In the genomic region with DNA sequence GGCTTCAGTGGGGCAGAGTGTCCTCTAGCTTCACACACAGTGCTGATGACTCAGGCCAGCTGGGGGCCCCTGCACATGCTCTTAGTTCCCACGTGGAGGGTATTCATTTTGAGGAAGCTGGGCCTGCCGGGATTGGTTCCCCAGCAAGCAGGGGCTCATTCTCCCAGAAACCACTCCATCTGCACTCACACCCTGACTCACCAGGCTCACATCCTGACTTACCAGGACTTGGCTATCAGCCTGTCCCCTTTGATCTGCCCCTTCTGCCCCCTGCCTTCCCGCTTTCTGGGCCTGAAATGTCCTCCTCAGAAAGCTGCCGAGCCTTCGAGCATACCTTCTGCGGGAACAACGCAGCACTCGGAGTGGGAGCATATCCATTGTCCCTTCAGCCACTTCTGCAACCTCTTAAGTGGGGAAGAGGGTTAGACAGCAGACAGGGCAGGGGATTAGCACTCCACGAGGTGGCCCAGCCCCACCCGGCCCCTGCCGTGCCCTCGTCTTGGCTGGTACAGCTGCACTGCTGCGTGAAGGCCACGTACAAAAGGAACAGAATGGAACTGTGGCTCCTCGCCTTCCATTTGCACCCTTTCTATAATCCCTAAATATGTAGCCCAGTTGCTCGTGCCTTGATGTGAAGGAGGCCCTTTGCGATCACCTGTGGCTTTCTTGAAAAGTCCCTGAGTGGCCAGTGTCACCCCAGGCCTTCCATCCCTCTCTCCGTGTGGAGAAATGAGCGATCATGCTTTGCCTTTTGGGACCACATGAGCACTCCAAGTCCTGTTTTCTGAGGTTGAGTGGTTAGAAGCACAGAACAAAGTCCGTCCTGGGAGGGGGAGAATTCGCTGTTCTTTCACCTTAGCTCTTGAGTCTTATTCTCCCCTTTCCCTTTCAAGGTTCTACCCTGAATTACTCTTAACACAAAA, we compare ENCODE assay signal across 9 cellular contexts. TPM values are rescaled to one million over a fixed set of nuclear protein-coding genes. Genes with fewer than 3 reads are reported as not detected.
DNase-seq lines count a peak whose midpoint lies in the region; ATAC-seq, FAIRE-seq and TF ChIP-seq lines count a peak whose summit lies in the region.
"Had no signal": no experiment of that assay in that cellular context is flagged by ENCODE, and none has a peak within 500 bp of the region (broad histone marks: within the 10 kb centered on the region; RNA-seq: fewer than 3 reads in every experiment).

No MANE protein-coding gene starts in this region.

- no peaks in the 10 kb centered on the region for H3K27me3 Mint-ChIP-seq in effector memory CD8-positive, alpha-beta T cell

- H3K4me3 ChIP-seq in HEK293 (ENCODE audit: low read depth, low read length), result no peak overlapping the region
- H3K4me3 ChIP-seq in SK-N-SH (ENCODE audit: low read depth in 2 of 2, low read length in 1 of 2), result no peak overlapping the region
- H3K4me3 ChIP-seq in small intestine (ENCODE audit: low read depth in 1 of 2, low read length in 2 of 2), result no peak overlapping the region
- H3K4me3 ChIP-seq in ovary, result no peak overlapping the region
- H3K4me3 ChIP-seq: GM12878 had no signal

- CTCF ChIA-PET in HEK293 (lab: Yijun Ruan, JAX) (interaction anchor here (0.6 to 1.7 kb wide), 2 partner anchors 19 to 157 kb away, joined by 3 to 4 read pairs; no protein-coding TSS in a partner anchor), SK-N-SH (lab: Yijun Ruan, JAX) (interaction anchor here (0.7 to 2.7 kb wide), 2 partner anchors 12 to 178 kb away, joined by 3 to 10 read pairs; no protein-coding TSS in a partner anchor)

- H3K9me3 ChIP-seq in HEK293 (ENCODE audit: control insufficient read depth, insufficient read depth, low read depth, low read length) (no peaks in the 10 kb centered on the region), SK-N-SH (no peaks in the 10 kb centered on the region), small intestine (ENCODE audit: control insufficient read depth, low read depth) (no peaks in the 10 kb centered on the region), ovary (no peaks in the 10 kb centered on the region)

- H3K27me3 ChIP-seq in SK-N-SH (ENCODE audit: insufficient read depth), result no peaks in the 10 kb centered on the region
- H3K27me3 ChIP-seq in foreskin keratinocyte, result no peaks in the 10 kb centered on the region
- H3K27me3 ChIP-seq in small intestine (ENCODE audit: control insufficient read depth in 2 of 2, insufficient read depth in 2 of 2, low read length in 2 of 2), result no peaks in the 10 kb centered on the region
- no peaks in the 10 kb centered on the region for H3K27me3 ChIP-seq in ovary

- TF ChIP-seq EP300 in SK-N-SH (IDR thresholded peaks at IDR 0.05; ENCODE audit: borderline replicate concordance in 1 of 2, low read depth in 1 of 2, low read length in 1 of 2) (no peak), ovary (IDR thresholded peaks at IDR 0.05) (no peak)

- H3F3A ChIP-seq in SK-N-SH (replicated peaks; ENCODE audit: insufficient read depth), result no peaks in the 10 kb centered on the region

- POLR2A ChIA-PET in HEK293 (lab: Yijun Ruan, JAX), result no interaction called here
- POLR2A ChIA-PET in SK-N-SH (lab: Yijun Ruan, JAX), result no interaction called here

- H3K4me3 Mint-ChIP-seq in effector memory CD8-positive, alpha-beta T cell, result no peak overlapping the region

- ATAC-seq in foreskin keratinocyte (peak; percentile 3), left lobe of liver (no peak)
- no peak for ATAC-seq in effector memory CD8-positive, alpha-beta T cell (replicated peaks)
- ATAC-seq: GM12878 had no signal

- H3K4me1 ChIP-seq in HEK293 (ENCODE audit: control insufficient read depth, insufficient read depth, low read length), result peaks cover 3% of the 10 kb centered on the region
- peaks cover 32 to 51% of the 10 kb centered on the region in 2 experiments for H3K4me1 ChIP-seq in SK-N-SH (ENCODE audit: control insufficient read depth in 1 of 2, insufficient read depth in 2 of 2, low read depth in 1 of 2, low read length in 1 of 2)
- peaks cover 32% of the 10 kb centered on the region for H3K4me1 ChIP-seq in foreskin keratinocyte
- H3K4me1 ChIP-seq in small intestine (ENCODE audit: control insufficient read depth in 2 of 2, insufficient read depth in 1 of 2, low read depth in 1 of 2, low read length in 1 of 2), result peaks cover 5 to 20% of the 10 kb centered on the region in 2 donors
- H3K4me1 ChIP-seq in ovary (ENCODE audit: insufficient read depth), result peaks cover 19% of the 10 kb centered on the region

- intact Hi-C loops in ovary (cut with DNase I), result no loop called here

- no peak overlapping the region for H3K9ac ChIP-seq in SK-N-SH

- 85% methylated on average over 21 of the region's 21 CpGs for WGBS in SK-N-SH (ENCODE audit: low lambda C conversion rate)
- WGBS in small intestine, 3 donors, result 48 to 77% (median 64%) methylated on average over 21 of the region's 21 CpGs
- 87 to 90% (median 88%) methylated on average over 21 of the region's 21 CpGs for WGBS in ovary, 3 donors

- H3K27ac ChIP-seq in HEK293 (ENCODE audit: extremely low read depth, low read depth, low read length), result no peak overlapping the region
- peak overlapping the region in 1 of 2 experiments; percentile 94; a peak in 2 of 4 replicates for H3K27ac ChIP-seq in SK-N-SH (ENCODE audit: low read depth in 2 of 2, low read length in 1 of 2)
- H3K27ac ChIP-seq in foreskin keratinocyte, result peak overlapping the region; percentile 89
- H3K27ac ChIP-seq in small intestine (ENCODE audit: low read depth in 1 of 2, low read length in 1 of 2), result peak overlapping the region; percentile 95
- H3K27ac ChIP-seq in ovary, result peak overlapping the region in 1 of 2 donors; percentile 59

- no peak for FAIRE-seq in small intestine (lab: Jason Lieb, UNC)
- FAIRE-seq: GM12878 had no signal

- H3K27ac Mint-ChIP-seq in effector memory CD8-positive, alpha-beta T cell, result peak overlapping the region in 1 of 2 donors; percentile 59

- H3K9me2 ChIP-seq in SK-N-SH, result no peaks in the 10 kb centered on the region

- no peak for TF ChIP-seq POLR2A in ovary (IDR thresholded peaks at IDR 0.05)

- DNase-seq in SK-N-SH, result peak; percentile 33
- DNase-seq in foreskin keratinocyte, result no peak
- DNase-seq in small intestine, result peak; percentile 59
- DNase-seq in effector memory CD8-positive, alpha-beta T cell, result no peak
- DNase-seq in ovary, result no peak
- DNase-seq in NCI-H2196 treated with DMSO at 0.1 percent for 48 hours (lab: John Stamatoyannopoulos, UW; ENCODE audit: unreplicated experiment), result no peak
- no peak for DNase-seq in left lobe of liver (ENCODE audit: low spot score)

- no peak overlapping the region for H2AFZ ChIP-seq in SK-N-SH (ENCODE audit: low read depth)

- peaks cover 5% of the 10 kb centered on the region for H3K36me3 Mint-ChIP-seq in effector memory CD8-positive, alpha-beta T cell (ENCODE audit: insufficient read depth)

- H3K4me1 Mint-ChIP-seq in effector memory CD8-positive, alpha-beta T cell (ENCODE audit: low read depth in 2 of 2), result no peaks in the 10 kb centered on the region

- H3K9me3 Mint-ChIP-seq in effector memory CD8-positive, alpha-beta T cell, result no peaks in the 10 kb centered on the region

- H3K4me2 ChIP-seq in SK-N-SH, result 0 out of 2 replicates have a peak overlapping the region, but pooled peaks have one; percentile 62

- no peaks in the 10 kb centered on the region for H3K79me2 ChIP-seq in SK-N-SH (ENCODE audit: insufficient read depth)

- TF ChIP-seq RAD21 in SK-N-SH (IDR thresholded peaks at IDR 0.05; ENCODE audit: low read length), result no peak

- no peaks in the 10 kb centered on the region for H4K20me1 ChIP-seq in SK-N-SH (ENCODE audit: insufficient read depth)

- no peak for TF ChIP-seq CTCF in HEK293 (tag by site-specific recombination; IDR thresholded peaks at IDR 0.05)
- TF ChIP-seq CTCF in SK-N-SH (IDR thresholded peaks at IDR 0.05), result no peak
- TF ChIP-seq CTCF in foreskin keratinocyte (conservative IDR thresholded peaks at IDR 0.05), result no peak
- no peak for TF ChIP-seq CTCF in ovary (IDR thresholded peaks at IDR 0.05)

- H3K36me3 ChIP-seq in HEK293 (ENCODE audit: control insufficient read depth in 2 of 2, insufficient read depth in 1 of 2, low read length in 2 of 2), result peaks cover 0 to 4% of the 10 kb centered on the region in 2 experiments; a peak in 2 of 3 replicates
- H3K36me3 ChIP-seq in SK-N-SH (replicated peaks in 1 of 2; ENCODE audit: control insufficient read depth in 1 of 2, insufficient read depth in 2 of 2, low read length in 1 of 2), result peaks cover 0 to 2% of the 10 kb centered on the region in 2 experiments
- peaks cover 0 to 3% of the 10 kb centered on the region in 2 donors for H3K36me3 ChIP-seq in small intestine (ENCODE audit: control insufficient read depth in 2 of 2, insufficient read depth in 2 of 2, low read length in 2 of 2)
- no peaks in the 10 kb centered on the region for H3K36me3 ChIP-seq in ovary

TF ChIP-seq in HEK293, 187 proteins besides CTCF, POLR2A, EP300 and RAD21 (continues in another document):
- peak; percentile 38; the same call in 1 of the 2 replicates for TF ChIP-seq GLIS1 (tag by site-specific recombination; IDR thresholded peaks at IDR 0.05)
- no peak for TF ChIP-seq ZNF174 (tag by site-specific recombination; IDR thresholded peaks at IDR 0.05)
- no peak for TF ChIP-seq SP7 (tag by site-specific recombination; IDR thresholded peaks at IDR 0.05)
- no peak for TF ChIP-seq ZNF16 (tag by site-specific recombination; IDR thresholded peaks at IDR 0.05; ENCODE audit: low read depth)
- no peak for TF ChIP-seq ZNF433 (tag by site-specific recombination; IDR thresholded peaks at IDR 0.05; ENCODE audit: low read depth)
- TF ChIP-seq, protein P1, sequence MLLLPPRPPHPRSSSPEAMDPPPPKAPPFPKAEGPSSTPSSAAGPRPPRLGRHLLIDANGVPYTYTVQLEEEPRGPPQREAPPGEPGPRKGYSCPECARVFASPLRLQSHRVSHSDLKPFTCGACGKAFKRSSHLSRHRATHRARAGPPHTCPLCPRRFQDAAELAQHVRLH (tag by site-specific recombination; IDR thresholded peaks at IDR 0.05), result no peak

RNA-seq across cellular contexts. Expression of gene TPCN1, which starts 26.1 kb away (rescaled TPM):
- polyA plus RNA-seq in SK-N-SH (2012; rRNA removed), result 10.3 and 15.7 TPM in 2 replicates
- 7.0 and 10.7 TPM in 2 replicates for polyA plus RNA-seq in SK-N-SH (2012; cell fraction: cytosol; rRNA removed)
- polyA plus RNA-seq in SK-N-SH (2012; cell fraction: nucleus; rRNA removed), result 57.8 and 62.3 TPM in 2 replicates
- 14.3 and 15.9 TPM in 2 replicates for total RNA-seq in foreskin keratinocyte
- 8.9 and 10.5 TPM in 2 replicates for polyA plus RNA-seq in foreskin keratinocyte
- polyA plus RNA-seq in small intestine, result 10 to 100 TPM; 12.2 to 40.0 (median 28.7) TPM
- total RNA-seq in ovary, result 10 to 100 TPM; 29.8 to 65.6 (median 54.8) TPM
- polyA plus RNA-seq in ovary, result 10 to 100 TPM; 28.0 to 40.3 TPM
- 33.1 TPM for total RNA-seq in left lobe of liver

Comparison
In these comparisons a context has a peak if more than half of its experiments do, and no peak if none do; other contexts are left out.
1. DNase-seq: peak in SK-N-SH (single experiment) and small intestine (single experiment); none in foreskin keratinocyte (0 of 2), effector memory CD8-positive, alpha-beta T cell (0 of 3), ovary (0 of 5), NCI-H2196 treated with DMSO at 0.1 percent for 48 hours (single experiment) and left lobe of liver (single experiment).